ENCODE assay signal across 8 cellular contexts in genomic region chr15:51888593-51889195, GRCh38. TPM values are rescaled to one million over a fixed set of nuclear protein-coding genes. Genes with fewer than 3 reads are reported as not detected.
DNase-seq lines count a peak whose midpoint lies in the region; ATAC-seq, FAIRE-seq and TF ChIP-seq lines count a peak whose summit lies in the region.

No MANE protein-coding gene starts in this region.

- H3K4me3 ChIP-seq in sigmoid colon: no peak overlapping the region

- H3K27ac ChIP-seq in sigmoid colon: no peak overlapping the region

- intact Hi-C loops in sigmoid colon (cut with DNase I): loop anchor here (5.0 kb wide), 2 partner anchors 189 to 254 kb away; no protein-coding TSS in a partner anchor

- H3K9me3 ChIP-seq in sigmoid colon: no peaks in the 10 kb centered on the region

- 30 to 33% methylated on average over 2 of the region's 2 CpGs for WGBS in sigmoid colon, 2 donors

- peaks cover 0 to 8% (median 2%) of the 10 kb centered on the region in 4 donors for H3K36me3 ChIP-seq in sigmoid colon

- peaks cover 0 to 17% (median 14%) of the 10 kb centered on the region in 4 donors for H3K4me1 ChIP-seq in sigmoid colon

- no peak for ATAC-seq in esophagus mucosa

- FAIRE-seq in A204.1 (lab: Jason Lieb, UNC): peak; percentile 95
- FAIRE-seq in GM12892 (lab: Jason Lieb, UNC): peak; percentile 48

- TF ChIP-seq POLR2A in GM12892 (IDR thresholded peaks at IDR 0.05; ENCODE audit: low read depth, low read length) (no peak), sigmoid colon (IDR thresholded peaks at IDR 0.05) (no peak)

- TF ChIP-seq EP300 in sigmoid colon (IDR thresholded peaks at IDR 0.05): no peak

- H3K27me3 ChIP-seq in sigmoid colon: no peaks in the 10 kb centered on the region

- peak in 3 of 4 experiments; percentile 39 to 72 (median 63) for TF ChIP-seq CTCF in sigmoid colon (IDR thresholded peaks at IDR 0.05)

- DNase-seq in GM12892 (ENCODE audit: insufficient read length) (no peak), RPMI7951 (ENCODE audit: low read depth) (peak; percentile 31), fibroblast of gingiva (ENCODE audit: low read depth) (peak; percentile 30), sigmoid colon (no peak), GOT3 (lab: John Stamatoyannopoulos, UW) (no peak), mucosa of gallbladder (ENCODE audit: low spot score) (no peak)

RNA-seq across cellular contexts. Expression of gene TMOD3, which starts 59.2 kb away (rescaled TPM):
- polyA plus RNA-seq in GM12892 (2012; ENCODE audit: missing spikeins): 22.3 TPM
- total RNA-seq in RPMI7951 (2014; rRNA removed; shearing (Covaris generic)): 58.2 and 63.9 TPM in 2 replicates
- 10 to 100 TPM; 10.7 to 17.9 (median 15.0) TPM for total RNA-seq in sigmoid colon
- polyA plus RNA-seq in sigmoid colon: 10 to 100 TPM; 13.2 to 23.1 (median 17.9) TPM
- total RNA-seq in esophagus mucosa: 83.5 TPM
- 37.4 TPM for total RNA-seq in mucosa of gallbladder

Comparison
In these comparisons a context has a peak if more than half of its experiments do, and no peak if none do; other contexts are left out.
1. DNase-seq: peak in RPMI7951 (single experiment) and fibroblast of gingiva (single experiment); none in GM12892 (single experiment), sigmoid colon (single experiment), GOT3 (single experiment) and mucosa of gallbladder (single experiment).